8 cellular contexts compared by ENCODE assay signal in genomic region chr6:107460074-107460631, GRCh38. TPM values are rescaled to one million over a fixed set of nuclear protein-coding genes. Genes with fewer than 3 reads are reported as not detected.
DNase-seq lines count a peak whose midpoint lies in the region; ATAC-seq and TF ChIP-seq lines count a peak whose summit lies in the region.

No MANE protein-coding gene starts in this region.

- H3K27ac Mint-ChIP-seq in activated CD8-positive, alpha-beta T cell treated with anti-CD3 and anti-CD28 coated beads, Interleukin-2, amount 10 ng/mL, durations not matched to agents 7 days and 5 days, result peak overlapping the region; percentile 95

- 23 to 40% (median 32%) methylated on average over 19 to 22 of the region's 22 CpGs for WGBS in spleen, 5 donors

- H3K27ac ChIP-seq in left ventricle myocardium inferior (replicated peaks) (peak overlapping the region; percentile 95), spleen (peak overlapping the region; percentile 79 to 98 (median 97))

- H3K4me1 Mint-ChIP-seq in activated CD8-positive, alpha-beta T cell treated with anti-CD3 and anti-CD28 coated beads, Interleukin-2, amount 10 ng/mL, durations not matched to agents 7 days and 5 days (ENCODE audit: low read depth), result peaks cover 20% of the 10 kb centered on the region

- peak overlapping the region; percentile 95 for H3K4me3 Mint-ChIP-seq in activated CD8-positive, alpha-beta T cell treated with anti-CD3 and anti-CD28 coated beads, Interleukin-2, amount 10 ng/mL, durations not matched to agents 7 days and 5 days

- ATAC-seq in Right ventricle myocardium superior (ENCODE audit: poor library complexity), result no peak
- ATAC-seq in activated CD8-positive, alpha-beta T cell treated with anti-CD3 and anti-CD28 coated beads, Interleukin-2, amount 10 ng/mL, durations not matched to agents 7 days and 5 days, result no peak
- ATAC-seq in activated CD4-positive, CD25-positive, alpha-beta regulatory T cell treated with anti-CD3 and anti-CD28 coated beads, Interleukin-2, amount 50 U/mL, for 24 hours, result no peak

- peak overlapping the region; percentile 88 for H3K4me3 ChIP-seq in left ventricle myocardium inferior
- H3K4me3 ChIP-seq in iPS-15b (ENCODE audit: low read depth, low read length), result peak overlapping the region; percentile 100
- peak overlapping the region; percentile 64 to 95 (median 88) for H3K4me3 ChIP-seq in spleen

- peak overlapping the region; percentile 65 for H3K9ac ChIP-seq in iPS-15b (ENCODE audit: low read depth, low read length)

- CTCF ChIA-PET in activated CD8-positive, alpha-beta T cell treated with anti-CD3 and anti-CD28 coated beads, Interleukin-2, amount 10 ng/mL, durations not matched to agents 7 days and 5 days (lab: Charles Lee), result interaction anchor here (0.6 to 3.4 kb wide), 12 partner anchors 12 to 795 kb away, joined by 3 to 30 read pairs (median 4); no protein-coding TSS in a partner anchor

- H3K9me3 Mint-ChIP-seq in activated CD8-positive, alpha-beta T cell treated with anti-CD3 and anti-CD28 coated beads, Interleukin-2, amount 10 ng/mL, durations not matched to agents 7 days and 5 days (ENCODE audit: insufficient read depth), result no peaks in the 10 kb centered on the region

- DNase-seq in left ventricle myocardium inferior (no peak), Right ventricle myocardium superior (no peak), spleen (no peak), NK-92 (lab: John Stamatoyannopoulos, UW; ENCODE audit: unreplicated experiment) (no peak), occipital lobe (lab: John Stamatoyannopoulos, UW) (no peak)
- DNase-seq in activated CD8-positive, alpha-beta T cell treated with anti-CD3 and anti-CD28 coated beads, Interleukin-2, amount 10 ng/mL, durations not matched to agents 7 days and 5 days, result no peak

- H3K27me3 ChIP-seq in left ventricle myocardium inferior (ENCODE audit: low read depth), result no peaks in the 10 kb centered on the region
- no peaks in the 10 kb centered on the region for H3K27me3 ChIP-seq in iPS-15b (ENCODE audit: control insufficient read depth, insufficient read depth, low read length)
- H3K27me3 ChIP-seq in spleen (replicated peaks in 1 of 7), result no peaks in the 10 kb centered on the region

- POLR2A ChIA-PET in activated CD8-positive, alpha-beta T cell treated with anti-CD3 and anti-CD28 coated beads, Interleukin-2, amount 10 ng/mL, durations not matched to agents 7 days and 5 days (lab: Charles Lee), result interaction anchor here (0.8 to 1.8 kb wide), 16 partner anchors 8 to 363 kb away, joined by 3 to 26 read pairs (median 4); partner anchors contain the start of genes SCML4 and SOBP

- H3K9me3 ChIP-seq in left ventricle myocardium inferior (replicated peaks) (no peaks in the 10 kb centered on the region), iPS-15b (ENCODE audit: control insufficient read depth, insufficient read depth, low read length) (no peaks in the 10 kb centered on the region), spleen (no peaks in the 10 kb centered on the region)

- TF ChIP-seq CTCF in left ventricle myocardium inferior (IDR thresholded peaks at IDR 0.05; ENCODE audit: borderline replicate concordance), result no peak
- TF ChIP-seq CTCF in spleen (IDR thresholded peaks at IDR 0.05 in 8 of 11, conservative IDR thresholded peaks at IDR 0.05 in 3 of 11), result no peak

- H3K36me3 ChIP-seq in left ventricle myocardium inferior, result no peaks in the 10 kb centered on the region
- H3K36me3 ChIP-seq in iPS-15b (ENCODE audit: control insufficient read depth, insufficient read depth, low read length), result no peaks in the 10 kb centered on the region
- peaks cover 0 to 12% (median 0%) of the 10 kb centered on the region in 6 donors for H3K36me3 ChIP-seq in spleen

- intact Hi-C loops in left ventricle myocardium inferior (cut with micrococcal nuclease), result no loop called here
- intact Hi-C loops in Right ventricle myocardium superior (cut with DNase I), result no loop called here
- intact Hi-C loops in spleen (cut with DNase I; ENCODE audit: low total_unique reads), result no loop called here

- H3K4me1 ChIP-seq in left ventricle myocardium inferior (peaks cover 39% of the 10 kb centered on the region), iPS-15b (ENCODE audit: control insufficient read depth, insufficient read depth, low read length) (peaks cover 5% of the 10 kb centered on the region), spleen (peaks cover 6 to 48% (median 31%) of the 10 kb centered on the region in 6 donors)

- peaks cover 6% of the 10 kb centered on the region for H3K36me3 Mint-ChIP-seq in activated CD8-positive, alpha-beta T cell treated with anti-CD3 and anti-CD28 coated beads, Interleukin-2, amount 10 ng/mL, durations not matched to agents 7 days and 5 days (ENCODE audit: low read depth)

- H3K27me3 Mint-ChIP-seq in activated CD8-positive, alpha-beta T cell treated with anti-CD3 and anti-CD28 coated beads, Interleukin-2, amount 10 ng/mL, durations not matched to agents 7 days and 5 days (ENCODE audit: low read depth), result peaks cover 2% of the 10 kb centered on the region

- no peak for TF ChIP-seq POLR2A in spleen (IDR thresholded peaks at IDR 0.05)

RNA-seq across cellular contexts. Expression of gene PDSS2, which starts 0.8 kb away (rescaled TPM):
- total RNA-seq in left ventricle myocardium inferior (19.7 TPM), Right ventricle myocardium superior (15.6 TPM), spleen (10 to 100 TPM in 6 of 7 donors, 1 to 10 TPM in 1; 9.8 to 16.6 (median 13.3) TPM), occipital lobe (11.5 TPM)
- total RNA-seq in activated CD8-positive, alpha-beta T cell treated with anti-CD3 and anti-CD28 coated beads, Interleukin-2, amount 10 ng/mL, durations not matched to agents 7 days and 5 days, result 10 to 100 TPM; 14.2 to 14.6 TPM
- polyA plus RNA-seq in spleen, result 1 to 10 TPM; 4.3 to 7.4 (median 6.3) TPM

RNA-seq across cellular contexts. Expression of gene SOBP, which starts 29.8 kb away (rescaled TPM):
- 22.9 TPM for total RNA-seq in left ventricle myocardium inferior
- 15.6 TPM for total RNA-seq in Right ventricle myocardium superior
- total RNA-seq in activated CD8-positive, alpha-beta T cell treated with anti-CD3 and anti-CD28 coated beads, Interleukin-2, amount 10 ng/mL, durations not matched to agents 7 days and 5 days, result 1 to 10 TPM; 1.0 to 1.2 TPM
- 1 to 10 TPM; 1.9 to 7.8 (median 6.9) TPM for total RNA-seq in spleen
- polyA plus RNA-seq in spleen, result 1 to 10 TPM in 2 of 3 donors, under 1 TPM in 1; 0.87 to 1.6 (median 1.5) TPM
- 56.9 TPM for total RNA-seq in occipital lobe
